Comparison of ENCODE assay signal across 1 cellular context in the genomic region with DNA sequence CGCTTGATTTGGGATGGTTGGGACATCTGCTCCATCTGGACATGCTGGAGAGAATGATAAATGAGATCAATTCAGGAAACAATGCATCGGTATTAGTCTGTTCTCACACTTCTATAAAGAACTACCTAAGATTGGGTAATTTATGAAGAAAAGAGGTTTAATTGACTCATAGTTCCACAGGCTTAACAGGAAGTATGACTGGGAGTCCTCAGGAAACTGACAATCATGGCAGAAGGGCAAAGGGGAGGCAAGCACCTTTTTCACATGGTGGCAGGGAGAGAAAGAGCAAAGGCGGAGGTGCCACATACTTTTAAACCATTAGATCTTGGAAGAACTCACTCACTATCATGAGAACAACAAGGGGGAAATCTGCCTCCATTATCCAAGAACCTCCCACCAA.
TF ChIP-seq lines count a peak whose summit lies in the region.

No MANE protein-coding gene starts in this region.

TF ChIP-seq in H1, 55 proteins besides CTCF, POLR2A, EP300 and RAD21:
- TF ChIP-seq CREB1 (IDR thresholded peaks at IDR 0.05) = no peak
- no peak for TF ChIP-seq SP1 (IDR thresholded peaks at IDR 0.05; ENCODE audit: low read depth, low read length)
- TF ChIP-seq KDM1A (IDR thresholded peaks at IDR 0.05; ENCODE audit: borderline replicate concordance, low read length) = no peak
- no peak for TF ChIP-seq SIX5 (IDR thresholded peaks at IDR 0.05; ENCODE audit: low read depth, low read length)
- no peak for TF ChIP-seq CTBP2 (IDR thresholded peaks at IDR 0.05; ENCODE audit: borderline replicate concordance, insufficient read depth, insufficient read length, low read length)
- TF ChIP-seq, protein P1, sequence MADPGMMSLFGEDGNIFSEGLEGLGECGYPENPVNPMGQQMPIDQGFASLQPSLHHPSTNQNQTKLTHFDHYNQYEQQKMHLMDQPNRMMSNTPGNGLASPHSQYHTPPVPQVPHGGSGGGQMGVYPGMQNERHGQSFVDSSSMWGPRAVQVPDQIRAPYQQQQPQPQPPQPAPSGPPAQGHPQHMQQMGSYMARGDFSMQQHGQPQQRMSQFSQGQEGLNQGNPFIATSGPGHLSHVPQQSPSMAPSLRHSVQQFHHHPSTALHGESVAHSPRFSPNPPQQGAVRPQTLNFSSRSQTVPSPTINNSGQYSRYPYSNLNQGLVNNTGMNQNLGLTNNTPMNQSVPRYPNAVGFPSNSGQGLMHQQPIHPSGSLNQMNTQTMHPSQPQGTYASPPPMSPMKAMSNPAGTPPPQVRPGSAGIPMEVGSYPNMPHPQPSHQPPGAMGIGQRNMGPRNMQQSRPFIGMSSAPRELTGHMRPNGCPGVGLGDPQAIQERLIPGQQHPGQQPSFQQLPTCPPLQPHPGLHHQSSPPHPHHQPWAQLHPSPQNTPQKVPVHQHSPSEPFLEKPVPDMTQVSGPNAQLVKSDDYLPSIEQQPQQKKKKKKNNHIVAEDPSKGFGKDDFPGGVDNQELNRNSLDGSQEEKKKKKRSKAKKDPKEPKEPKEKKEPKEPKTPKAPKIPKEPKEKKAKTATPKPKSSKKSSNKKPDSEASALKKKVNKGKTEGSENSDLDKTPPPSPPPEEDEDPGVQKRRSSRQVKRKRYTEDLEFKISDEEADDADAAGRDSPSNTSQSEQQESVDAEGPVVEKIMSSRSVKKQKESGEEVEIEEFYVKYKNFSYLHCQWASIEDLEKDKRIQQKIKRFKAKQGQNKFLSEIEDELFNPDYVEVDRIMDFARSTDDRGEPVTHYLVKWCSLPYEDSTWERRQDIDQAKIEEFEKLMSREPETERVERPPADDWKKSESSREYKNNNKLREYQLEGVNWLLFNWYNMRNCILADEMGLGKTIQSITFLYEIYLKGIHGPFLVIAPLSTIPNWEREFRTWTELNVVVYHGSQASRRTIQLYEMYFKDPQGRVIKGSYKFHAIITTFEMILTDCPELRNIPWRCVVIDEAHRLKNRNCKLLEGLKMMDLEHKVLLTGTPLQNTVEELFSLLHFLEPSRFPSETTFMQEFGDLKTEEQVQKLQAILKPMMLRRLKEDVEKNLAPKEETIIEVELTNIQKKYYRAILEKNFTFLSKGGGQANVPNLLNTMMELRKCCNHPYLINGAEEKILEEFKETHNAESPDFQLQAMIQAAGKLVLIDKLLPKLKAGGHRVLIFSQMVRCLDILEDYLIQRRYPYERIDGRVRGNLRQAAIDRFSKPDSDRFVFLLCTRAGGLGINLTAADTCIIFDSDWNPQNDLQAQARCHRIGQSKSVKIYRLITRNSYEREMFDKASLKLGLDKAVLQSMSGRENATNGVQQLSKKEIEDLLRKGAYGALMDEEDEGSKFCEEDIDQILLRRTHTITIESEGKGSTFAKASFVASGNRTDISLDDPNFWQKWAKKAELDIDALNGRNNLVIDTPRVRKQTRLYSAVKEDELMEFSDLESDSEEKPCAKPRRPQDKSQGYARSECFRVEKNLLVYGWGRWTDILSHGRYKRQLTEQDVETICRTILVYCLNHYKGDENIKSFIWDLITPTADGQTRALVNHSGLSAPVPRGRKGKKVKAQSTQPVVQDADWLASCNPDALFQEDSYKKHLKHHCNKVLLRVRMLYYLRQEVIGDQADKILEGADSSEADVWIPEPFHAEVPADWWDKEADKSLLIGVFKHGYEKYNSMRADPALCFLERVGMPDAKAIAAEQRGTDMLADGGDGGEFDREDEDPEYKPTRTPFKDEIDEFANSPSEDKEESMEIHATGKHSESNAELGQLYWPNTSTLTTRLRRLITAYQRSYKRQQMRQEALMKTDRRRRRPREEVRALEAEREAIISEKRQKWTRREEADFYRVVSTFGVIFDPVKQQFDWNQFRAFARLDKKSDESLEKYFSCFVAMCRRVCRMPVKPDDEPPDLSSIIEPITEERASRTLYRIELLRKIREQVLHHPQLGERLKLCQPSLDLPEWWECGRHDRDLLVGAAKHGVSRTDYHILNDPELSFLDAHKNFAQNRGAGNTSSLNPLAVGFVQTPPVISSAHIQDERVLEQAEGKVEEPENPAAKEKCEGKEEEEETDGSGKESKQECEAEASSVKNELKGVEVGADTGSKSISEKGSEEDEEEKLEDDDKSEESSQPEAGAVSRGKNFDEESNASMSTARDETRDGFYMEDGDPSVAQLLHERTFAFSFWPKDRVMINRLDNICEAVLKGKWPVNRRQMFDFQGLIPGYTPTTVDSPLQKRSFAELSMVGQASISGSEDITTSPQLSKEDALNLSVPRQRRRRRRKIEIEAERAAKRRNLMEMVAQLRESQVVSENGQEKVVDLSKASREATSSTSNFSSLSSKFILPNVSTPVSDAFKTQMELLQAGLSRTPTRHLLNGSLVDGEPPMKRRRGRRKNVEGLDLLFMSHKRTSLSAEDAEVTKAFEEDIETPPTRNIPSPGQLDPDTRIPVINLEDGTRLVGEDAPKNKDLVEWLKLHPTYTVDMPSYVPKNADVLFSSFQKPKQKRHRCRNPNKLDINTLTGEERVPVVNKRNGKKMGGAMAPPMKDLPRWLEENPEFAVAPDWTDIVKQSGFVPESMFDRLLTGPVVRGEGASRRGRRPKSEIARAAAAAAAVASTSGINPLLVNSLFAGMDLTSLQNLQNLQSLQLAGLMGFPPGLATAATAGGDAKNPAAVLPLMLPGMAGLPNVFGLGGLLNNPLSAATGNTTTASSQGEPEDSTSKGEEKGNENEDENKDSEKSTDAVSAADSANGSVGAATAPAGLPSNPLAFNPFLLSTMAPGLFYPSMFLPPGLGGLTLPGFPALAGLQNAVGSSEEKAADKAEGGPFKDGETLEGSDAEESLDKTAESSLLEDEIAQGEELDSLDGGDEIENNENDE (IDR thresholded peaks at IDR 0.05; ENCODE audit: insufficient replicate concordance, low read length) = no peak
